ENCODE assay signal across 15 cellular contexts in the genomic region with DNA sequence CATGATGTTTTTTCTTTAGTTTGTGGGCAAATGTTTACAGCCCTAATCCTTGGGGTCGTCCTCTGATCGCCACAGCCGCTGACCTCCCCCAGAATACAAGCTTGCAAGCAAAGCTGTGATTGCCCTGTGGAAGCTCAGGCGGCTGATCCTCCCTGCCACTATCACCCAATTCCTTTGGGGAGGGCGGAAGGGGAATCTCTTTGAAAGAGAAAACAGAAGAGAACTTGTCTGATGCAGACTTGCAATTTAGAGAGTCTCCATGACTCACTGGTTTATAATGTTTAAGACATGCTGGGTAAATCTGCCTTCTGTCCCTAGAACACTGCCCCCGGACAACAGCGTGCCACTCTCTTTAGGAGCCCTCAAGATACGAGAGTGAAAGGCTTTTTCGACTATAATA.
A peak's percentile ranks its signal among the peaks of the same experiment; 100 is the strongest.
DNase-seq lines count a peak whose midpoint lies in the region; ATAC-seq and TF ChIP-seq lines count a peak whose summit lies in the region.
"Had no signal": no experiment of that assay in that cellular context is flagged by ENCODE, and none has a peak within 500 bp of the region (broad histone marks: within the 10 kb centered on the region; RNA-seq: fewer than 3 reads in every experiment).

No MANE protein-coding gene starts in this region.

- CTCF ChIA-PET in CD4-positive, alpha-beta memory T cell (lab: Charles Lee; ENCODE audit: partially characterized antibody) = interaction anchor here (1.4 kb wide), 1 partner anchor 16 kb away, joined by 3 read pairs; no protein-coding TSS in a partner anchor

- H3F3A ChIP-seq in smooth muscle cell (ENCODE audit: low read depth) = peaks cover 7% of the 10 kb centered on the region

- peak overlapping the region; percentile 74 for H3K4me2 ChIP-seq in smooth muscle cell

- intact Hi-C loops in CD4-positive, alpha-beta memory T cell (cut with micrococcal nuclease) = no loop called here

- no peak overlapping the region for H3K4me3 Mint-ChIP-seq in stimulated activated naive B cell treated with anti-CD40 and anti-IgM and Interleukin-4, amounts not matched to agents 10 μg/mL and 1 μg/mL and 100 μg/mL, for 72 hours
- H3K4me3 Mint-ChIP-seq in CD4-positive, alpha-beta memory T cell = no peak overlapping the region
- H3K4me3 Mint-ChIP-seq: natural killer cell treated with Interleukin-12 subunit alpha and Interleukin-12 subunit beta and Interleukin-15 and Interleukin-18, amount 100 ng/mL, for 72 hours had no signal

- H3K4me1 ChIP-seq in adipocyte (ENCODE audit: control insufficient read depth, insufficient read depth, low read length) (peaks cover 30% of the 10 kb centered on the region), smooth muscle cell (ENCODE audit: low read depth) (peaks cover 18% of the 10 kb centered on the region)
- H3K4me1 ChIP-seq in CD4-positive, alpha-beta memory T cell (ENCODE audit: insufficient read depth, low read length) = peaks cover under 1% of the 10 kb centered on the region

- H3K27me3 Mint-ChIP-seq in stimulated activated naive B cell treated with anti-CD40 and anti-IgM and Interleukin-4, amounts not matched to agents 10 μg/mL and 1 μg/mL and 100 μg/mL, for 72 hours = peaks cover 0 to 4% of the 10 kb centered on the region in 2 donors
- H3K27me3 Mint-ChIP-seq in CD4-positive, alpha-beta memory T cell = peaks cover 2% of the 10 kb centered on the region in 2 donors

- no peak overlapping the region for H3K4me3 ChIP-seq in adipocyte (ENCODE audit: low read length)
- peak overlapping the region; percentile 9 for H3K4me3 ChIP-seq in smooth muscle cell
- no peak overlapping the region for H3K4me3 ChIP-seq in CD4-positive, alpha-beta memory T cell (ENCODE audit: low read length in 2 of 2)
- H3K4me3 ChIP-seq: GM12878 had no signal

- H3K36me3 ChIP-seq in adipocyte (ENCODE audit: control insufficient read depth, insufficient read depth, low read length, severe bottlenecking) (peaks cover 99% of the 10 kb centered on the region), smooth muscle cell (ENCODE audit: low read depth) (no peaks in the 10 kb centered on the region)
- H3K36me3 ChIP-seq in CD4-positive, alpha-beta memory T cell (ENCODE audit: insufficient read depth, low read length) = no peaks in the 10 kb centered on the region

- peaks cover 4% of the 10 kb centered on the region for H3K79me2 ChIP-seq in smooth muscle cell (ENCODE audit: low read depth)

- H3K27ac ChIP-seq in smooth muscle cell (ENCODE audit: low read depth) = peak overlapping the region; percentile 71
- H3K27ac ChIP-seq in CD4-positive, alpha-beta memory T cell (ENCODE audit: low read depth, low read length) = no peak overlapping the region

- H3K9me3 ChIP-seq in adipocyte (ENCODE audit: control insufficient read depth, low read length) (no peaks in the 10 kb centered on the region), smooth muscle cell (replicated peaks; ENCODE audit: low read depth) (no peaks in the 10 kb centered on the region)
- no peaks in the 10 kb centered on the region for H3K9me3 ChIP-seq in CD4-positive, alpha-beta memory T cell (ENCODE audit: control insufficient read depth in 1 of 2, low read length in 2 of 2)

- no peaks in the 10 kb centered on the region for H3K36me3 Mint-ChIP-seq in stimulated activated naive B cell treated with anti-CD40 and anti-IgM and Interleukin-4, amounts not matched to agents 10 μg/mL and 1 μg/mL and 100 μg/mL, for 72 hours
- H3K36me3 Mint-ChIP-seq in CD4-positive, alpha-beta memory T cell = no peaks in the 10 kb centered on the region
- H3K36me3 Mint-ChIP-seq: natural killer cell treated with Interleukin-12 subunit alpha and Interleukin-12 subunit beta and Interleukin-15 and Interleukin-18, amount 100 ng/mL, for 72 hours had no signal

- H3K27me3 ChIP-seq in adipocyte (replicated peaks; ENCODE audit: control insufficient read depth, insufficient read depth, low read length) = no peaks in the 10 kb centered on the region
- H3K27me3 ChIP-seq in smooth muscle cell (ENCODE audit: low read depth) = no peaks in the 10 kb centered on the region
- no peaks in the 10 kb centered on the region for H3K27me3 ChIP-seq in CD4-positive, alpha-beta memory T cell (ENCODE audit: insufficient read depth, low read length)

- 2% methylated on average over 9 of the region's 9 CpGs for WGBS in smooth muscle cell (ENCODE audit: low lambda C conversion rate)

- DNase-seq in NCI-H187 treated with DMSO at 0.1 percent for 48 hours (lab: John Stamatoyannopoulos, UW) = peak; percentile 53
- no peak for DNase-seq in NCI-H187 (lab: John Stamatoyannopoulos, UW)
- peak; percentile 78 for DNase-seq in adipocyte (ENCODE audit: low read depth)
- peak; percentile 98 for DNase-seq in foreskin melanocyte
- DNase-seq in smooth muscle cell (lab: John Stamatoyannopoulos, UW; ENCODE audit: unreplicated experiment) = no peak
- no peak for DNase-seq in stimulated activated naive B cell treated with anti-CD40 and anti-IgM and Interleukin-4, amounts not matched to agents 10 μg/mL and 1 μg/mL and 100 μg/mL, for 72 hours
- DNase-seq in NCI-H510A treated with DMSO at 0.1 percent for 48 hours (lab: John Stamatoyannopoulos, UW) = no peak
- DNase-seq in CD4-positive, alpha-beta memory T cell = no peak
- DNase-seq: 8988T; activated CD4-positive, alpha-beta T cell treated with anti-CD3 and anti-CD28 coated beads, Interleukin-2, amount 50 U/mL, for 1 hour; activated effector memory CD4-positive, alpha-beta T cell treated with Interleukin-2 at 50 U/mL for 16 hours; DMS 273 treated with DMSO at 0.1 percent for 48 hours; NCI-H1930 had no signal

- H3K9ac ChIP-seq in adipocyte (ENCODE audit: low read length) (no peak overlapping the region), smooth muscle cell (ENCODE audit: low read depth) (peak overlapping the region; percentile 45)

- no peaks in the 10 kb centered on the region for H4K20me1 ChIP-seq in smooth muscle cell (ENCODE audit: low read depth)

- no peak for ATAC-seq in stimulated activated naive B cell treated with anti-CD40 and anti-IgM and Interleukin-4, amounts not matched to agents 10 μg/mL and 1 μg/mL and 100 μg/mL, for 72 hours (replicated peaks)
- ATAC-seq: GM12878; natural killer cell treated with Interleukin-12 subunit alpha and Interleukin-12 subunit beta and Interleukin-15 and Interleukin-18, amount 100 ng/mL, for 72 hours had no signal

- peaks cover 0 to 4% of the 10 kb centered on the region in 2 donors for H3K9me3 Mint-ChIP-seq in stimulated activated naive B cell treated with anti-CD40 and anti-IgM and Interleukin-4, amounts not matched to agents 10 μg/mL and 1 μg/mL and 100 μg/mL, for 72 hours
- no peaks in the 10 kb centered on the region for H3K9me3 Mint-ChIP-seq in CD4-positive, alpha-beta memory T cell
- H3K9me3 Mint-ChIP-seq: natural killer cell treated with Interleukin-12 subunit alpha and Interleukin-12 subunit beta and Interleukin-15 and Interleukin-18, amount 100 ng/mL, for 72 hours had no signal

- H3K4me1 Mint-ChIP-seq in stimulated activated naive B cell treated with anti-CD40 and anti-IgM and Interleukin-4, amounts not matched to agents 10 μg/mL and 1 μg/mL and 100 μg/mL, for 72 hours = no peaks in the 10 kb centered on the region
- H3K4me1 Mint-ChIP-seq in CD4-positive, alpha-beta memory T cell = peaks cover 1 to 6% (median 4%) of the 10 kb centered on the region in 4 donors

- no peak overlapping the region for H3K27ac Mint-ChIP-seq in stimulated activated naive B cell treated with anti-CD40 and anti-IgM and Interleukin-4, amounts not matched to agents 10 μg/mL and 1 μg/mL and 100 μg/mL, for 72 hours
- H3K27ac Mint-ChIP-seq in CD4-positive, alpha-beta memory T cell = peak overlapping the region in 2 of 7 donors; percentile 3 to 76
- H3K27ac Mint-ChIP-seq: natural killer cell treated with Interleukin-12 subunit alpha and Interleukin-12 subunit beta and Interleukin-15 and Interleukin-18, amount 100 ng/mL, for 72 hours had no signal

- TF ChIP-seq CTCF in smooth muscle cell (IDR thresholded peaks at IDR 0.05; ENCODE audit: borderline replicate concordance, insufficient read depth, poor library complexity, severe bottlenecking) = no peak

- POLR2A ChIA-PET in CD4-positive, alpha-beta memory T cell (lab: Charles Lee; ENCODE audit: partially characterized antibody) = interaction anchor here (1.1 kb wide), 1 partner anchor 9 kb away, joined by 3 read pairs; no protein-coding TSS in a partner anchor

- peak overlapping the region; percentile 31 for H2AFZ ChIP-seq in smooth muscle cell (ENCODE audit: low read depth)

Comparison
In these comparisons a context has a peak if more than half of its experiments do, and no peak if none do; other contexts are left out.
1. DNase-seq: peak in NCI-H187 treated with DMSO at 0.1 percent for 48 hours (single experiment), adipocyte (single experiment) and foreskin melanocyte (single experiment); none in NCI-H187 (0 of 2), smooth muscle cell (single experiment), stimulated activated naive B cell treated with anti-CD40 and anti-IgM and Interleukin-4, amounts not matched to agents 10 μg/mL and 1 μg/mL and 100 μg/mL, for 72 hours (single experiment), NCI-H510A treated with DMSO at 0.1 percent for 48 hours (single experiment) and CD4-positive, alpha-beta memory T cell (0 of 5).